In the genomic region with DNA sequence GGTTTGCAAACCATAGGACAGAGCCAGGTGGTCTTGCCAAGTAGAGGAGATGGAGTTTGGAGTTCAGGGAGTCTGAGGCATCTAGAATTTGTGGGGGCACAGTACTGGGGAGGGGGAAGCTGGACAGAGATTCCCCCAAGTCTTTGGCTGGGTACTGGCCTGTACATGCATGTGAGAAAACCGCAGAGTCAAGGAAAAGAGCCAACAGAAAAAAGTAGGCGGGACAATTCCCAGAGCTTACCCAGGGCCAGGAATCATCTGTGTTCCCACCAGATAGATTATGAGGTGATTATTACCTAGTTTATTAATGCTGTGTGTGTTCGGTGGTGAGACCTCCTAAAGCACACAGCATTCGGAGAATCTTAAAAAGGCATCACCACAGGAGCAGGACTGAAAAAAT, we compare ENCODE assay signal across 15 cellular contexts. TPM values are rescaled to one million over a fixed set of nuclear protein-coding genes. Genes with fewer than 3 reads are reported as not detected.
DNase-seq lines count a peak whose midpoint lies in the region; ATAC-seq and TF ChIP-seq lines count a peak whose summit lies in the region.
"Had no signal": no experiment of that assay in that cellular context is flagged by ENCODE, and none has a peak within 500 bp of the region (broad histone marks: within the 10 kb centered on the region; RNA-seq: fewer than 3 reads in every experiment).

No MANE protein-coding gene starts in this region.

- H3K27ac Mint-ChIP-seq in MCF 10A (ENCODE audit: low read depth, unreplicated experiment) (no peak overlapping the region), T-cell (peak overlapping the region; percentile 8 to 85)
- peak overlapping the region; percentile 38 for H3K27ac Mint-ChIP-seq in stimulated activated effector memory CD8-positive, alpha-beta T cell treated with anti-CD3 and anti-CD28 coated beads, Interleukin-12 subunit alpha, Interleukin-12 subunit beta, amount 100 ng/mL, for 72 hours
- H3K27ac Mint-ChIP-seq: B cell; CD8-positive, alpha-beta T cell had no signal

- H3K9me2 ChIP-seq in hepatocyte (replicated peaks; ENCODE audit: insufficient read depth) = no peaks in the 10 kb centered on the region

- no peaks in the 10 kb centered on the region for H3K36me3 ChIP-seq in breast epithelium
- H3K36me3 ChIP-seq in hepatocyte (replicated peaks; ENCODE audit: insufficient read depth, low read depth) = no peaks in the 10 kb centered on the region

- H3K27me3 Mint-ChIP-seq in MCF 10A (ENCODE audit: insufficient read depth, unreplicated experiment) (no peaks in the 10 kb centered on the region), T-cell (no peaks in the 10 kb centered on the region)
- H3K27me3 Mint-ChIP-seq: B cell had no signal

- H3K4me3 Mint-ChIP-seq in MCF 10A (ENCODE audit: unreplicated experiment) (no peak overlapping the region), T-cell (no peak overlapping the region)
- no peak overlapping the region for H3K4me3 Mint-ChIP-seq in stimulated activated effector memory CD8-positive, alpha-beta T cell treated with anti-CD3 and anti-CD28 coated beads, Interleukin-12 subunit alpha, Interleukin-12 subunit beta, amount 100 ng/mL, for 72 hours
- H3K4me3 Mint-ChIP-seq: B cell; CD8-positive, alpha-beta T cell had no signal

- H3K79me2 ChIP-seq in hepatocyte = peaks cover 3% of the 10 kb centered on the region

- CTCF ChIA-PET in MCF 10A (lab: Yijun Ruan, JAX) (interaction anchor here (1.0 kb wide), 1 partner anchor 449 kb away, joined by 3 read pairs; no protein-coding TSS in a partner anchor), T-cell (lab: Charles Lee) (interaction anchor here in 1 of 2 donors (0.5 to 1.0 kb wide), 2 partner anchors 21 to 435 kb away, joined by 3 to 4 read pairs; no protein-coding TSS in a partner anchor)

- no peak for TF ChIP-seq CTCF in breast epithelium (IDR thresholded peaks at IDR 0.05)
- TF ChIP-seq CTCF in MCF 10A (IDR thresholded peaks at IDR 0.05; ENCODE audit: unreplicated experiment) = no peak
- no peak for TF ChIP-seq CTCF in hepatocyte (IDR thresholded peaks at IDR 0.05; ENCODE audit: poor library complexity)

- ATAC-seq in T-cell (replicated peaks in 1 of 4) (no peak), GM21526 (IDR thresholded peaks at IDR 0.05; ENCODE audit: low FRiP score, unreplicated experiment) (no peak), HG03469 (IDR thresholded peaks at IDR 0.05; ENCODE audit: unreplicated experiment) (no peak)
- ATAC-seq in stimulated activated effector memory CD8-positive, alpha-beta T cell treated with anti-CD3 and anti-CD28 coated beads, Interleukin-12 subunit alpha, Interleukin-12 subunit beta, amount 100 ng/mL, for 72 hours = no peak

- H3K4me1 Mint-ChIP-seq in MCF 10A (ENCODE audit: insufficient read depth, unreplicated experiment) (peaks cover 9% of the 10 kb centered on the region), T-cell (peaks cover 29 to 33% (median 30%) of the 10 kb centered on the region in 3 donors)
- H3K4me1 Mint-ChIP-seq in stimulated activated effector memory CD8-positive, alpha-beta T cell treated with anti-CD3 and anti-CD28 coated beads, Interleukin-12 subunit alpha, Interleukin-12 subunit beta, amount 100 ng/mL, for 72 hours = peaks cover 37% of the 10 kb centered on the region

- no peak overlapping the region for H2AFZ ChIP-seq in hepatocyte

- H3K4me1 ChIP-seq in breast epithelium = peaks cover 3 to 5% of the 10 kb centered on the region in 2 donors
- no peaks in the 10 kb centered on the region for H3K4me1 ChIP-seq in hepatocyte (ENCODE audit: insufficient read depth)

- H3K4me2 ChIP-seq in hepatocyte = no peak overlapping the region

- TF ChIP-seq POLR2A in breast epithelium (IDR thresholded peaks at IDR 0.05) = no peak

- DNase-seq in breast epithelium (ENCODE audit: low spot score in 2 of 2) (peak in 1 of 2 donors; percentile 56), MCF 10A (ENCODE audit: unreplicated experiment) (no peak), T-cell (no peak), hepatocyte (ENCODE audit: low spot score) (no peak)
- no peak for DNase-seq in stimulated activated effector memory CD8-positive, alpha-beta T cell treated with anti-CD3 and anti-CD28 coated beads, Interleukin-12 subunit alpha, Interleukin-12 subunit beta, amount 100 ng/mL, for 72 hours (ENCODE audit: low spot score in 2 of 2)
- DNase-seq: ACHN; CD8-positive, alpha-beta T cell; H7; KG1; MG63; NCI-H1105; NCI-H1694 treated with DMSO at 0.1 percent for 48 hours had no signal

- intact Hi-C loops in breast epithelium (cut with DNase I; ENCODE audit: low total_unique reads) = loop anchor here (10.0 kb wide), 1 partner anchor 427 kb away; no protein-coding TSS in a partner anchor
- intact Hi-C loops in MCF 10A (cut with micrococcal nuclease) = no loop called here

- WGBS in hepatocyte (ENCODE audit: low lambda C conversion rate, missing lambda C conversion rate) = 94% methylated on average over 4 of the region's 4 CpGs

- no TSS peak for BruUV-seq in MCF 10A (replicated peaks; lab: Mats Ljungman, UMichigan)

- H3K36me3 Mint-ChIP-seq in MCF 10A (ENCODE audit: insufficient read depth, unreplicated experiment) (peaks cover 15% of the 10 kb centered on the region), T-cell (no peaks in the 10 kb centered on the region)
- H3K36me3 Mint-ChIP-seq in stimulated activated effector memory CD8-positive, alpha-beta T cell treated with anti-CD3 and anti-CD28 coated beads, Interleukin-12 subunit alpha, Interleukin-12 subunit beta, amount 100 ng/mL, for 72 hours = no peaks in the 10 kb centered on the region

- POLR2A ChIA-PET in MCF 10A (lab: Yijun Ruan, JAX) = interaction anchor here (0.6 kb wide), 1 partner anchor 8 kb away, joined by 3 read pairs; no protein-coding TSS in a partner anchor
- POLR2A ChIA-PET in T-cell (lab: Charles Lee) = no interaction called here

- no peaks in the 10 kb centered on the region for H4K20me1 ChIP-seq in hepatocyte (ENCODE audit: insufficient read depth, poor library complexity, severe bottlenecking)

- H3K9me3 ChIP-seq in breast epithelium = no peaks in the 10 kb centered on the region
- H3K9me3 ChIP-seq in hepatocyte (ENCODE audit: low read depth) = no peaks in the 10 kb centered on the region
- H3K9me3 ChIP-seq: MG63 had no signal

- H3K4me3 ChIP-seq in breast epithelium = no peak overlapping the region
- H3K4me3 ChIP-seq in hepatocyte = no peak overlapping the region
- H3K4me3 ChIP-seq: MG63 had no signal

- peak overlapping the region; percentile 41 to 73 for H3K27ac ChIP-seq in breast epithelium
- peak overlapping the region; percentile 3 for H3K27ac ChIP-seq in hepatocyte

- H3K9me3 Mint-ChIP-seq in MCF 10A (ENCODE audit: unreplicated experiment) = no peaks in the 10 kb centered on the region
- H3K9me3 Mint-ChIP-seq in T-cell = no peaks in the 10 kb centered on the region
- no peaks in the 10 kb centered on the region for H3K9me3 Mint-ChIP-seq in stimulated activated effector memory CD8-positive, alpha-beta T cell treated with anti-CD3 and anti-CD28 coated beads, Interleukin-12 subunit alpha, Interleukin-12 subunit beta, amount 100 ng/mL, for 72 hours
- H3K9me3 Mint-ChIP-seq: CD8-positive, alpha-beta T cell had no signal

- no peaks in the 10 kb centered on the region for H3K27me3 ChIP-seq in breast epithelium
- no peaks in the 10 kb centered on the region for H3K27me3 ChIP-seq in hepatocyte
- H3K27me3 ChIP-seq: MG63 had no signal

RNA-seq across cellular contexts. Expression of a gene that starts 11.3 kb away (rescaled TPM):
- total RNA-seq in breast epithelium (10 to 100 TPM; 12.1 to 16.0 (median 12.2) TPM), MCF 10A (2022) (5.7 and 9.0 TPM in 2 replicates), T-cell (10 to 100 TPM; 12.6 to 26.5 (median 17.6) TPM), hepatocyte (7.7 and 12.8 TPM in 2 replicates)
- 9.0 and 15.4 TPM in 2 replicates for polyA plus RNA-seq in hepatocyte
